Comparison of ENCODE assay signal across 9 cellular contexts in genomic region chr12:82529954-82530353, GRCh38.
"Had no signal": no experiment of that assay in that cellular context is flagged by ENCODE, and none has a peak within 500 bp of the region (broad histone marks: within the 10 kb centered on the region; RNA-seq: fewer than 3 reads in every experiment).

No MANE protein-coding gene starts in this region.

- H3K27ac ChIP-seq: GM23248 had no signal

- H3K36me3 ChIP-seq: HAP-1 had no signal

- H3K4me3 ChIP-seq: GM23248, GM23338, HAP-1 had no signal

- DNase-seq: GM23248, GOT3, H7, H9, HCEC 1CT, HFFc6 had no signal

- ATAC-seq: GM23338, HCT116 had no signal

- H3K9ac ChIP-seq: GM23248 had no signal

- H3K4me1 ChIP-seq: HAP-1 had no signal

- H3K4me2 ChIP-seq: GM23338 had no signal

- H2AFZ ChIP-seq: GM23248, GM23338 had no signal
